Comparison of ENCODE assay signal across 21 cellular contexts in the genomic region with DNA sequence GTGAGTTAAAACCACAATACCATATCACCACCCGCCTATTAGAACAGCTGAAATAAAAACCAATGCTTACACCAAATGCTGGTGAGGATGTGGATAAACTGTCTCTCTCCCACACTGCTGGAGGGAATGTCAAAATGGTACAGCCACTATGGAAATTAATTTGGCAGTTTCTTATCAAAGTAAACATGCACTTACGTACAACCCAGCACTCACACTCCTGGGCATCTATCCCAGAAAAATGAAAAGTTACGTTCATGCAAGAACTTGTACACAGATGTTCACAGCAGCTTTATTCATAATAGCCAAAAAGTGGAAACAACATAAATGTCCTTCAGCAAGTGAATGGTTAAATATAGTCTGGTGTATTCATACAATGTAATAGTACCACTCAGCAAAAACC.
DNase-seq lines count a peak whose midpoint lies in the region; ATAC-seq lines count a peak whose summit lies in the region.
"Had no signal": no experiment of that assay in that cellular context is flagged by ENCODE, and none has a peak within 500 bp of the region (broad histone marks: within the 10 kb centered on the region; RNA-seq: fewer than 3 reads in every experiment).

No MANE protein-coding gene starts in this region.

- in situ Hi-C loops in G401 (cut with HindIII; ENCODE audit: low sequenced_read_pairs): no loop called here

- DNase-seq in amniotic epithelial cell (ENCODE audit: low read depth) (peak; percentile 62), fibroblast of gingiva (ENCODE audit: low read depth) (peak; percentile 24), iris pigment epithelial cell (ENCODE audit: low read depth) (peak; percentile 72), OCI-M1 (lab: John Stamatoyannopoulos, UW) (no peak), G401 (ENCODE audit: low spot score) (no peak)
- DNase-seq: AML-193, DMS79 treated with DMSO at 0.1 percent for 48 hours, Karpas-422, MG63, NCI-H1048, NCI-H1436, NCI-H2029, NCI-H2171, NCI-H526, PC-9, SJCRH30 had no signal

- H4K20me1 ChIP-seq in BLaER1: no peaks in the 10 kb centered on the region

- H3K36me3 ChIP-seq in BLaER1: no peaks in the 10 kb centered on the region
- H3K36me3 ChIP-seq: HAP-1, MG63, SJCRH30 had no signal

- no peak overlapping the region for H3K27ac ChIP-seq in BLaER1
- H3K27ac ChIP-seq: HL-60, PC-9, RWPE1, SJCRH30 had no signal

- no peaks in the 10 kb centered on the region; the same call in none of the 2 replicates for H3K9me3 ChIP-seq in BLaER1
- H3K9me3 ChIP-seq: HAP-1, MG63, SJCRH30 had no signal

- H3K9ac ChIP-seq in BLaER1: no peak overlapping the region

- H3K4me3 ChIP-seq in BLaER1: no peak overlapping the region
- H3K4me3 ChIP-seq: HAP-1, MG63, PC-9, SJCRH30 had no signal

- peaks cover 45% of the 10 kb centered on the region for H3K4me1 ChIP-seq in BLaER1
- H3K4me1 ChIP-seq: SJCRH30 had no signal

- H3K4me2 ChIP-seq in BLaER1: peak overlapping the region; percentile 74
- H3K4me2 ChIP-seq: PC-9 had no signal

- ATAC-seq in GM18907 (IDR thresholded peaks at IDR 0.05; ENCODE audit: unreplicated experiment): no peak

- no peaks in the 10 kb centered on the region for H3K27me3 ChIP-seq in BLaER1
- H3K27me3 ChIP-seq: MG63 had no signal

Comparison
In these comparisons a context has a peak if more than half of its experiments do, and no peak if none do; other contexts are left out.
1. DNase-seq: peak in amniotic epithelial cell (single experiment), fibroblast of gingiva (single experiment) and iris pigment epithelial cell (single experiment); none in OCI-M1 (single experiment) and G401 (single experiment).